In the genomic region with DNA sequence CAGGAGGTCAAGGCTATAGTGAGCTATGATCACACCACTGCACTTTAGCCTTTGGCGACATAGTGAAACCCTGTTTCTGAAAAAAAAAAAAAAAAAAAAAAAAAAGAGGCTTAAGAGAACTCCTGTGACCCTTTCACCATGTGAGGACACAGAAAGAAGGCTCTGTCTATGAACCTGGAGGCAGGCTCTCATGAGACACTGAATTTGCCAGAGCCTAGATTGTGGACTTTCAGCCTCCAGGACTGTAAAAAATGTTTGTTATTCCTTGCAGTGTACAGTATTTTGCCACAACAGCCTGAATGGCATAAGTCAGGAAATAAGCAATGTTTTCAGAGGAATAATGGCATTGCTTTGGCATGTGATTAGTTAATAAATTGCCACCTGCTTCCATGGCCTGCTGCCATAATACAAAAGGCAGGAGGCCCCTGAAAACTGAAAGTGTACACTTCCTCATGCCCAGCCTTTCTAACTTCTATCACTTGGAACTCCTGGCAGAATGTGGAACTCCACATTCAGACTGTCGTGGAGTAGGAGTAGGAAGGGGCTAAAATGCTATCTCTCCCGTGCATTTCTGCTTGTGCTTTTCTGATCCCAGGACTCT, we compare ENCODE assay signal across 22 cellular contexts.
DNase-seq lines count a peak whose midpoint lies in the region; ATAC-seq and TF ChIP-seq lines count a peak whose summit lies in the region.
"Had no signal": no experiment of that assay in that cellular context is flagged by ENCODE, and none has a peak within 500 bp of the region (broad histone marks: within the 10 kb centered on the region; RNA-seq: fewer than 3 reads in every experiment).

No MANE protein-coding gene starts in this region.

- H3K4me3 Mint-ChIP-seq in activated T-helper 17 cell treated with anti-CD3 and anti-CD28 coated beads, Interleukin-2, amount 50 U/mL, for 72 hours, result no peak overlapping the region
- H3K4me3 Mint-ChIP-seq in activated CD4-positive, alpha-beta T cell treated with anti-CD3 and anti-CD28 coated beads for 36 hours, result no peak overlapping the region
- H3K4me3 Mint-ChIP-seq: brain; CD8-positive, alpha-beta memory T cell; natural killer cell; stimulated activated effector memory CD8-positive, alpha-beta T cell treated with anti-CD3 and anti-CD28 coated beads, Interleukin-12 subunit alpha, Interleukin-12 subunit beta, amount 100 ng/mL, for 72 hours had no signal

- no peak overlapping the region for H3K27ac ChIP-seq in left lung
- H3K27ac ChIP-seq: epithelial cell of prostate, SJSA1, uterus had no signal

- H3K27me3 Mint-ChIP-seq in activated T-helper 17 cell treated with anti-CD3 and anti-CD28 coated beads, Interleukin-2, amount 50 U/mL, for 72 hours, result peaks cover 13% of the 10 kb centered on the region
- peaks cover 6% of the 10 kb centered on the region for H3K27me3 Mint-ChIP-seq in activated CD4-positive, alpha-beta T cell treated with anti-CD3 and anti-CD28 coated beads for 36 hours

- peak; percentile 44 for ATAC-seq in left lung
- ATAC-seq in activated T-helper 17 cell treated with anti-CD3 and anti-CD28 coated beads, Interleukin-2, amount 50 U/mL, for 72 hours (replicated peaks), result no peak
- ATAC-seq in activated CD4-positive, alpha-beta T cell treated with anti-CD3 and anti-CD28 coated beads for 36 hours, result no peak
- ATAC-seq in GM21576 (IDR thresholded peaks at IDR 0.05; ENCODE audit: unreplicated experiment), result no peak
- ATAC-seq: HCT116; natural killer cell; stimulated activated effector memory CD8-positive, alpha-beta T cell treated with anti-CD3 and anti-CD28 coated beads, Interleukin-12 subunit alpha, Interleukin-12 subunit beta, amount 100 ng/mL, for 72 hours had no signal

- H3K9me3 Mint-ChIP-seq in activated T-helper 17 cell treated with anti-CD3 and anti-CD28 coated beads, Interleukin-2, amount 50 U/mL, for 72 hours, result no peaks in the 10 kb centered on the region
- no peaks in the 10 kb centered on the region for H3K9me3 Mint-ChIP-seq in activated CD4-positive, alpha-beta T cell treated with anti-CD3 and anti-CD28 coated beads for 36 hours (ENCODE audit: low read depth)
- H3K9me3 Mint-ChIP-seq: brain; natural killer cell; stimulated activated effector memory CD8-positive, alpha-beta T cell treated with anti-CD3 and anti-CD28 coated beads, Interleukin-12 subunit alpha, Interleukin-12 subunit beta, amount 100 ng/mL, for 72 hours had no signal

- DNase-seq in NCI-H1417 (lab: John Stamatoyannopoulos, UW), result peak in 2 of 3 experiments; percentile 28 to 54
- DNase-seq in NCI-H1417 treated with DMSO at 0.1 percent for 48 hours (lab: John Stamatoyannopoulos, UW), result no peak
- peak; percentile 23 for DNase-seq in COR-L47 (lab: John Stamatoyannopoulos, UW)
- DNase-seq in NCI-H69 (lab: John Stamatoyannopoulos, UW), result peak; percentile 57
- no peak for DNase-seq in left lung
- DNase-seq in activated CD4-positive, alpha-beta T cell treated with anti-CD3 and anti-CD28 coated beads for 36 hours, result no peak
- DNase-seq: activated T-cell treated with anti-CD3 and anti-CD28 coated beads, Interleukin-2, amount 50 U/mL, for 1 hour; AML-193; CD8-positive, alpha-beta memory T cell; EL; natural killer cell; NCI-H1092 treated with DMSO at 0.1 percent for 48 hours; retina; T-helper 1 cell; uterus had no signal

- CTCF ChIA-PET in activated CD4-positive, alpha-beta T cell treated with anti-CD3 and anti-CD28 coated beads for 36 hours (lab: Charles Lee), result interaction anchor here (1.0 to 1.4 kb wide), 2 partner anchors 65 to 226 kb away, joined by 3 read pairs; no protein-coding TSS in a partner anchor

- POLR2A ChIA-PET in activated CD4-positive, alpha-beta T cell treated with anti-CD3 and anti-CD28 coated beads for 36 hours (lab: Charles Lee), result no interaction called here

- peaks cover 0 to 8% of the 10 kb centered on the region in 2 donors for H3K4me1 ChIP-seq in left lung
- H3K4me1 ChIP-seq: uterus had no signal

- H3K36me3 ChIP-seq in left lung, result no peaks in the 10 kb centered on the region
- H3K36me3 ChIP-seq: SJSA1, uterus had no signal

- no peak overlapping the region for H3K4me3 ChIP-seq in left lung
- H3K4me3 ChIP-seq: SJSA1, uterus had no signal

- H3K4me1 Mint-ChIP-seq in activated T-helper 17 cell treated with anti-CD3 and anti-CD28 coated beads, Interleukin-2, amount 50 U/mL, for 72 hours, result no peaks in the 10 kb centered on the region
- no peaks in the 10 kb centered on the region for H3K4me1 Mint-ChIP-seq in activated CD4-positive, alpha-beta T cell treated with anti-CD3 and anti-CD28 coated beads for 36 hours
- H3K4me1 Mint-ChIP-seq: CD8-positive, alpha-beta memory T cell; natural killer cell; stimulated activated effector memory CD8-positive, alpha-beta T cell treated with anti-CD3 and anti-CD28 coated beads, Interleukin-12 subunit alpha, Interleukin-12 subunit beta, amount 100 ng/mL, for 72 hours had no signal

- H3K36me3 Mint-ChIP-seq in activated T-helper 17 cell treated with anti-CD3 and anti-CD28 coated beads, Interleukin-2, amount 50 U/mL, for 72 hours (ENCODE audit: low read depth), result no peaks in the 10 kb centered on the region
- H3K36me3 Mint-ChIP-seq in activated CD4-positive, alpha-beta T cell treated with anti-CD3 and anti-CD28 coated beads for 36 hours (ENCODE audit: low read depth), result no peaks in the 10 kb centered on the region
- H3K36me3 Mint-ChIP-seq: brain; CD8-positive, alpha-beta memory T cell; natural killer cell; stimulated activated effector memory CD8-positive, alpha-beta T cell treated with anti-CD3 and anti-CD28 coated beads, Interleukin-12 subunit alpha, Interleukin-12 subunit beta, amount 100 ng/mL, for 72 hours had no signal

- no peak for TF ChIP-seq CTCF in left lung (IDR thresholded peaks at IDR 0.05)

- H3K27ac Mint-ChIP-seq in activated T-helper 17 cell treated with anti-CD3 and anti-CD28 coated beads, Interleukin-2, amount 50 U/mL, for 72 hours, result no peak overlapping the region
- no peak overlapping the region for H3K27ac Mint-ChIP-seq in activated CD4-positive, alpha-beta T cell treated with anti-CD3 and anti-CD28 coated beads for 36 hours
- H3K27ac Mint-ChIP-seq: brain; CD8-positive, alpha-beta memory T cell; natural killer cell; stimulated activated effector memory CD8-positive, alpha-beta T cell treated with anti-CD3 and anti-CD28 coated beads, Interleukin-12 subunit alpha, Interleukin-12 subunit beta, amount 100 ng/mL, for 72 hours had no signal

- intact Hi-C loops in left lung (cut with DNase I), result no loop called here
- intact Hi-C loops in activated CD4-positive, alpha-beta T cell treated with anti-CD3 and anti-CD28 coated beads for 36 hours (cut with DNase I, micrococcal nuclease), result no loop called here

- H3K27me3 ChIP-seq in left lung, result no peaks in the 10 kb centered on the region
- H3K27me3 ChIP-seq: SJSA1, uterus had no signal

- no peaks in the 10 kb centered on the region for H3K9me3 ChIP-seq in left lung
- H3K9me3 ChIP-seq: SJSA1, uterus had no signal

Comparison
In these comparisons a context has a peak if more than half of its experiments do, and no peak if none do; other contexts are left out.
1. DNase-seq: peak in NCI-H1417 (2 of 3), COR-L47 (single experiment) and NCI-H69 (single experiment); none in NCI-H1417 treated with DMSO at 0.1 percent for 48 hours (single experiment), left lung (0 of 2) and activated CD4-positive, alpha-beta T cell treated with anti-CD3 and anti-CD28 coated beads for 36 hours (single experiment).